ENCODE assay signal across 25 cellular contexts in genomic region chr1:22228074-22228473, GRCh38.
"Had no signal": no experiment of that assay in that cellular context is flagged by ENCODE, and none has a peak within 500 bp of the region (broad histone marks: within the 10 kb centered on the region; RNA-seq: fewer than 3 reads in every experiment).

No MANE protein-coding gene starts in this region.

- H3K27ac Mint-ChIP-seq: activated CD8-positive, alpha-beta T cell treated with anti-CD3 and anti-CD28 coated beads, Interleukin-2, amount 10 ng/mL, durations not matched to agents 7 days and 5 days; activated naive CD4-positive, alpha-beta T cell treated with anti-CD3 and anti-CD28 coated beads, Interleukin-2, amount 50 U/mL, for 24 hours; activated T-helper 1 cell treated with anti-CD3 and anti-CD28 coated beads, Interleukin-12 subunit alpha, Interleukin-12 subunit beta, Interleukin-2, Interleukin-4 antibody, amounts not matched to agents 30 ng/mL and 10 ng/mL and 1 ng/mL, durations not matched to agents 14 hours and 24 hours and 36 hours; T-helper 1 cell treated with Interleukin-12 subunit alpha and Interleukin-12 subunit beta and Interleukin-4 antibody, amounts not matched to agents 30 μg/mL and 1 μg/mL, for 36 hours; WTC11 had no signal

- H3K4me1 Mint-ChIP-seq: activated naive CD4-positive, alpha-beta T cell treated with anti-CD3 and anti-CD28 coated beads, Interleukin-2, amount 50 U/mL, for 24 hours had no signal

- H3K4me3 ChIP-seq: breast epithelium, Peyer's patch had no signal

- H3K4me1 ChIP-seq: breast epithelium, Peyer's patch had no signal

- H3K36me3 Mint-ChIP-seq: activated naive CD4-positive, alpha-beta T cell treated with anti-CD3 and anti-CD28 coated beads, Interleukin-2, amount 50 U/mL, for 24 hours; WTC11 had no signal

- H3K36me3 ChIP-seq: breast epithelium, Peyer's patch had no signal

- H3K9me3 ChIP-seq: breast epithelium, Peyer's patch had no signal

- H3K27ac ChIP-seq: breast epithelium, Peyer's patch had no signal

- DNase-seq: activated CD4-positive, alpha-beta T cell treated with anti-CD3 and anti-CD28 coated beads for 48 hours; activated CD4-positive, alpha-beta T cell treated with anti-CD3 and anti-CD28 coated beads, Interleukin-2, amount 50 U/mL, for 4 hours; activated CD4-positive, CD25-positive, alpha-beta regulatory T cell treated with anti-CD3 and anti-CD28 coated beads, Interleukin-2, amount 50 U/mL, for 72 hours; activated CD8-positive, alpha-beta memory T cell treated with anti-CD3 and anti-CD28 coated beads, Interleukin-2, amount 50 U/mL, for 48 hours; activated CD8-positive, alpha-beta T cell treated with anti-CD3 and anti-CD28 coated beads, Interleukin-2, amount 10 ng/mL, durations not matched to agents 7 days and 5 days; activated effector memory CD4-positive, alpha-beta T cell treated with Interleukin-2 at 50 U/mL for 16 hours; activated naive CD4-positive, alpha-beta T cell; activated T-cell treated with anti-CD3 and anti-CD28 coated beads, Interleukin-2, amount 50 U/mL, for 1 hour; aorta; caudate nucleus; Karpas-422; NCI-H1105 treated with DMSO at 0.1 percent for 48 hours; NCI-H1436 treated with DMSO at 0.1 percent for 48 hours; NCI-H187; NCI-H345; NCI-H510A; NCI-H526 treated with DMSO at 0.1 percent for 48 hours; Peyer's patch; SHP77 treated with DMSO at 0.1 percent for 48 hours; T-helper 9 cell had no signal

- H3K4me3 Mint-ChIP-seq: activated CD8-positive, alpha-beta T cell treated with anti-CD3 and anti-CD28 coated beads, Interleukin-2, amount 10 ng/mL, durations not matched to agents 7 days and 5 days; activated naive CD4-positive, alpha-beta T cell treated with anti-CD3 and anti-CD28 coated beads, Interleukin-2, amount 50 U/mL, for 24 hours; activated T-helper 1 cell treated with anti-CD3 and anti-CD28 coated beads, Interleukin-12 subunit alpha, Interleukin-12 subunit beta, Interleukin-2, Interleukin-4 antibody, amounts not matched to agents 30 ng/mL and 10 ng/mL and 1 ng/mL, durations not matched to agents 14 hours and 24 hours and 36 hours; T-helper 1 cell treated with Interleukin-12 subunit alpha and Interleukin-12 subunit beta and Interleukin-4 antibody, amounts not matched to agents 30 μg/mL and 1 μg/mL, for 36 hours; WTC11 had no signal

- H3K27me3 ChIP-seq: breast epithelium, Peyer's patch had no signal

- ATAC-seq: activated CD8-positive, alpha-beta T cell treated with anti-CD3 and anti-CD28 coated beads, Interleukin-2, amount 10 ng/mL, durations not matched to agents 7 days and 5 days; WTC11 had no signal

- H3K9me3 Mint-ChIP-seq: activated naive CD4-positive, alpha-beta T cell treated with anti-CD3 and anti-CD28 coated beads, Interleukin-2, amount 50 U/mL, for 24 hours; activated T-helper 1 cell treated with anti-CD3 and anti-CD28 coated beads, Interleukin-12 subunit alpha, Interleukin-12 subunit beta, Interleukin-2, Interleukin-4 antibody, amounts not matched to agents 30 ng/mL and 10 ng/mL and 1 ng/mL, durations not matched to agents 14 hours and 24 hours and 36 hours; T-helper 1 cell treated with Interleukin-12 subunit alpha and Interleukin-12 subunit beta and Interleukin-4 antibody, amounts not matched to agents 30 μg/mL and 1 μg/mL, for 36 hours had no signal
